In the genomic region with DNA sequence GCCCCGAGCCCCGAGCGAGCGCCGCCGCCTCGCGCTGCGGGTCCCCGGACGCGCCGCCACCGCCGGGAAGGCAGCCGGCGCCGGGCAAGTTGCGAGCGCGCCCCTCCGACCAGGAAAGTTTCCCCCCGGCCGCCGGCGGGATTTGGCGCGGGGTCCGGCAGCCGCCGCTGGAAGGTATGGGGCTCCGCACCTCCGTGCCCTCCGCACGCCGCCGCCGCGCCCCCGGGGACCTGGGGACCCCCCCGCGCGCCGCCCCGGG, we compare ENCODE assay signal across 8 cellular contexts. TPM values are rescaled to one million over a fixed set of nuclear protein-coding genes. Genes with fewer than 3 reads are reported as not detected.
DNase-seq lines count a peak whose midpoint lies in the region; ATAC-seq and TF ChIP-seq lines count a peak whose summit lies in the region.

No MANE protein-coding gene starts in this region.

- peak overlapping the region; percentile 57 for H3K4ac ChIP-seq in neuronal stem cell (ENCODE audit: low read length)

- H2BK5ac ChIP-seq in neuronal stem cell (ENCODE audit: low read length): peak overlapping the region; percentile 97

- H3K36me3 ChIP-seq in BE2C: no peaks in the 10 kb centered on the region
- H3K36me3 ChIP-seq in effector memory CD4-positive, alpha-beta T cell (ENCODE audit: control insufficient read depth, insufficient read depth, low read length): no peaks in the 10 kb centered on the region
- peaks cover 0 to 3% of the 10 kb centered on the region in 2 donors for H3K36me3 ChIP-seq in neuronal stem cell (replicated peaks in 1 of 2; ENCODE audit: control insufficient read depth in 2 of 2, insufficient read depth in 2 of 2, low read length in 2 of 2)

- H4K91ac ChIP-seq in neuronal stem cell (ENCODE audit: low read depth, low read length, poor library complexity): peak overlapping the region; percentile 46

- H2AK5ac ChIP-seq in neuronal stem cell (ENCODE audit: low read depth, low read length): peak overlapping the region; percentile 98

- H2BK12ac ChIP-seq in neuronal stem cell (ENCODE audit: low read length): no peak overlapping the region

- TF ChIP-seq CTCF in BE2C (IDR thresholded peaks at IDR 0.05; ENCODE audit: low read depth, low read length) (no peak), HL-60 (IDR thresholded peaks at IDR 0.05; ENCODE audit: insufficient read depth, low read length) (no peak)

- peak overlapping the region; percentile 90 for H2BK120ac ChIP-seq in neuronal stem cell (ENCODE audit: low read depth, low read length)

- no peak overlapping the region for H4K8ac ChIP-seq in neuronal stem cell (ENCODE audit: low read depth, low read length)

- H3K4me1 ChIP-seq in BE2C: peaks cover 13% of the 10 kb centered on the region
- H3K4me1 ChIP-seq in effector memory CD4-positive, alpha-beta T cell (ENCODE audit: control insufficient read depth, insufficient read depth, low read length, poor library complexity, severe bottlenecking): peaks cover 36% of the 10 kb centered on the region
- peaks cover 34 to 39% of the 10 kb centered on the region in 2 donors for H3K4me1 ChIP-seq in neuronal stem cell (ENCODE audit: control insufficient read depth in 2 of 2, insufficient read depth in 1 of 2, low read depth in 1 of 2, low read length in 2 of 2)

- H3K27ac ChIP-seq in HL-60 (replicated peaks): no peak overlapping the region
- H3K27ac ChIP-seq in effector memory CD4-positive, alpha-beta T cell (ENCODE audit: insufficient read depth, low read length, poor library complexity, severe bottlenecking): peak overlapping the region; percentile 62
- peak overlapping the region; percentile 72 for H3K27ac ChIP-seq in neuronal stem cell (replicated peaks; ENCODE audit: low read length)

- peak overlapping the region; percentile 94 for H3K9ac ChIP-seq in neuronal stem cell (ENCODE audit: low read depth, low read length, poor library complexity)

- peak overlapping the region; percentile 62 for H3K4me2 ChIP-seq in neuronal stem cell (ENCODE audit: insufficient read depth, low read length, poor library complexity, severe bottlenecking)

- H3K4me3 ChIP-seq in BE2C (ENCODE audit: low read depth, low read length) (peak overlapping the region; percentile 70), HL-60 (replicated peaks; ENCODE audit: insufficient read depth, low read length) (peak overlapping the region; percentile 25), neuronal stem cell (ENCODE audit: low read length in 2 of 2) (peak overlapping the region; percentile 81 to 93)
- peak overlapping the region; percentile 99 for H3K4me3 ChIP-seq in effector memory CD4-positive, alpha-beta T cell (ENCODE audit: insufficient read depth, low read depth, low read length, poor library complexity, severe bottlenecking)

- H2AFZ ChIP-seq in neuronal stem cell (ENCODE audit: low read length): peak overlapping the region; percentile 81

- peak overlapping the region; percentile 85 for H3K14ac ChIP-seq in neuronal stem cell (ENCODE audit: low read length)

- H3K79me1 ChIP-seq in neuronal stem cell (ENCODE audit: low read depth, low read length): peaks cover 7% of the 10 kb centered on the region

- H3K9me3 ChIP-seq in BE2C (no peaks in the 10 kb centered on the region), neuronal stem cell (replicated peaks in 1 of 2; ENCODE audit: control insufficient read depth in 2 of 2, insufficient read depth in 1 of 2, low read depth in 1 of 2, low read length in 2 of 2) (no peaks in the 10 kb centered on the region)
- H3K9me3 ChIP-seq in effector memory CD4-positive, alpha-beta T cell (ENCODE audit: control insufficient read depth, low read length): no peaks in the 10 kb centered on the region

- H3K27me3 ChIP-seq in BE2C (no peaks in the 10 kb centered on the region), HL-60 (ENCODE audit: insufficient read depth, poor library complexity, severe bottlenecking) (peaks cover 36% of the 10 kb centered on the region), neuronal stem cell (ENCODE audit: control insufficient read depth in 3 of 3, insufficient read depth in 3 of 3, low read depth in 1 of 3, low read length in 3 of 3) (no peaks in the 10 kb centered on the region)
- no peaks in the 10 kb centered on the region for H3K27me3 ChIP-seq in effector memory CD4-positive, alpha-beta T cell (replicated peaks; ENCODE audit: control insufficient read depth, insufficient read depth, low read length, poor library complexity, severe bottlenecking)

- no peak for ATAC-seq in GM18517 (IDR thresholded peaks at IDR 0.05; ENCODE audit: unreplicated experiment)

- peak overlapping the region; percentile 44 for H3K23ac ChIP-seq in neuronal stem cell (ENCODE audit: low read depth, low read length, poor library complexity)

- H3K18ac ChIP-seq in neuronal stem cell (ENCODE audit: low read length): peak overlapping the region; percentile 99

- DNase-seq in BE2C (no peak), HL-60 (ENCODE audit: low read depth in 1 of 2, low spot score in 1 of 2) (no peak), neuronal stem cell (ENCODE audit: low spot score) (no peak), NCI-H524 (lab: John Stamatoyannopoulos, UW) (no peak), LoVo (ENCODE audit: low spot score) (no peak), occipital lobe (lab: John Stamatoyannopoulos, UW) (no peak)
- DNase-seq in effector memory CD4-positive, alpha-beta T cell: no peak

- peak overlapping the region; percentile 87 for H2BK15ac ChIP-seq in neuronal stem cell (ENCODE audit: low read length)

- no CpG with 5 or more reads among the region's 45 CpGs for WGBS in neuronal stem cell (ENCODE audit: extremely low coverage in 2 of 2, insufficient read length in 2 of 2, insufficient replicate concordance in 1 of 2), 2 donors

RNA-seq across cellular contexts. Expression of a gene that starts 0.3 kb away (rescaled TPM):
- 12.5 TPM for polyA plus RNA-seq in BE2C (2012; ENCODE audit: insufficient read depth, insufficient read length, low read depth)
- 144 TPM for polyA plus RNA-seq in neuronal stem cell (2013, experiment 1 of 2)
- 146 TPM for polyA plus RNA-seq in neuronal stem cell (2013, experiment 2 of 2)
- total RNA-seq in occipital lobe: 19.7 TPM

Comparison
In these comparisons a context has a peak if more than half of its experiments do, and no peak if none do; other contexts are left out.
1. H3K4me3 ChIP-seq: peak in every context shown above with its lines; median percentile 99 in effector memory CD4-positive, alpha-beta T cell; 87 in neuronal stem cell; 70 in BE2C; 25 in HL-60.